Comparison of ENCODE assay signal across 10 cellular contexts in the genomic region with DNA sequence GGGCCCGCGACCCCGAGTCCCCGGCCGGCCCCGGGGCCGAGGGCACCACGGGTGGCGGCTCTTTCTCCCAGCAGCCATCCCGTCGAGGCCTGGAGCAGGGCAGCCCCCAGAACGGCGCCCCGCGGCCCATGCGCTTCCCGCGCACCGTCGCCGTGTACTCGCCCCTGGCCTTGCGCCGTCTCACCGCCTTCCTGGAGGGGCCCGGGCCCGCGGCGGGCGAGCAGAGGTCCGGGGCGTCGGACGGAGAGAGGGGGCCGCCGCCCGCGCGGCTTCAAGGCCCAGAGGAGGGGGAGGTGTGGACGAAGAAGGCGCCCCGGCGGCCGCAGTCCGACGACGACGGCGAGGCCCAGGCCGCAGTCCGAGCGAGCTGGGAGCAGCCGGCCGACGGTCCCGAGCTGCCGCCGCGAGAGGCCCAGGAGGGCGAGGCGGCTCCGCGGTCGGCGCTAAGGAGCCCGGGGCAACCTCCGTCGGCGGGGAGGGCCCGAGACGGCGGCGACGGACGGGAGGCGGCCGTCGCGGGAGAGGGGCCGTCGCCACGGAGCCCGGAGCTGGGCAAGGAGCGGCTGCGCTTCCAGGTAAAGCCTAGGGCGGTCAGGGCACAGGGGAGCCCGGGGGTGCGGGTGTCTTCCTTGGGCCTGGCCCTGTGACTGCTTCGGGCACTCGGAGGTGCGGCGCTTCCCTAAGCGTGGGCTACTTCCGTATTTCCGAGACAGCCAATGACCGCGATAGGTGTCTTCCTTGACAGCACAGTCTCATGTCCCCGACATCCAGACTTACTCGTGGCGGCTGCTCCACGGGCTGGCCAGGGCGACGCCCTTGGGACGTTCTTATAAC. TPM values are rescaled to one million over a fixed set of nuclear protein-coding genes. Genes with fewer than 3 reads are reported as not detected.
DNase-seq lines count a peak whose midpoint lies in the region; ATAC-seq, FAIRE-seq and TF ChIP-seq lines count a peak whose summit lies in the region.
"Had no signal": no experiment of that assay in that cellular context is flagged by ENCODE, and none has a peak within 500 bp of the region (broad histone marks: within the 10 kb centered on the region; RNA-seq: fewer than 3 reads in every experiment).

No MANE protein-coding gene starts in this region.

- peak; percentile 26; the same call in 2 of the 3 replicates for ATAC-seq in GM12878
- ATAC-seq in stimulated activated memory B cell treated with anti-CD40 and anti-IgM and Interleukin-4, amounts not matched to agents 10 μg/mL and 1 μg/mL and 100 μg/mL, for 72 hours: peak; percentile 16
- ATAC-seq in GM21423 (IDR thresholded peaks at IDR 0.05; ENCODE audit: unreplicated experiment): no peak

- peak overlapping the region; percentile 7 to 25; a peak in 3 of 5 replicates for H3K4me3 Mint-ChIP-seq in H9
- no peak overlapping the region for H3K4me3 Mint-ChIP-seq in stimulated activated memory B cell treated with anti-CD40 and anti-IgM and Interleukin-4, amounts not matched to agents 10 μg/mL and 1 μg/mL and 100 μg/mL, for 72 hours
- H3K4me3 Mint-ChIP-seq in T-helper 2 cell treated with Interferon-gamma antibody and Interleukin-4, amounts not matched to agents 5 μg/mL and 100 μg/mL, for 36 hours: no peak overlapping the region

- H3K36me3 ChIP-seq in GM12878 (ENCODE audit: control insufficient read depth in 2 of 2, insufficient read depth in 2 of 2, low read length in 1 of 2) (no peaks in the 10 kb centered on the region), SJCRH30 (no peaks in the 10 kb centered on the region)

- TF ChIP-seq RAD21 in GM12878 (IDR thresholded peaks at IDR 0.05; ENCODE audit: insufficient read depth, low read depth, low read length): no peak

- TF ChIP-seq EP300 in GM12878 (IDR thresholded peaks at IDR 0.05; ENCODE audit: borderline replicate concordance in 1 of 2, control insufficient read depth in 1 of 2, low read depth in 2 of 2, low read length in 2 of 2): no peak

- H4K5ac ChIP-seq in H9 (ENCODE audit: insufficient read length, low read depth, low read length): no peak overlapping the region

- H3K36me3 Mint-ChIP-seq in H9 (ENCODE audit: insufficient read depth in 1 of 3, low read depth in 3 of 3): no peaks in the 10 kb centered on the region
- no peaks in the 10 kb centered on the region for H3K36me3 Mint-ChIP-seq in stimulated activated memory B cell treated with anti-CD40 and anti-IgM and Interleukin-4, amounts not matched to agents 10 μg/mL and 1 μg/mL and 100 μg/mL, for 72 hours
- H3K36me3 Mint-ChIP-seq in T-helper 2 cell treated with Interferon-gamma antibody and Interleukin-4, amounts not matched to agents 5 μg/mL and 100 μg/mL, for 36 hours (ENCODE audit: low read depth): peaks cover 3% of the 10 kb centered on the region

- TF ChIP-seq CTCF in H9 (conservative IDR thresholded peaks at IDR 0.05) (no peak), GM12878 (IDR thresholded peaks at IDR 0.05 in 2 of 3, conservative IDR thresholded peaks at IDR 0.05 in 1 of 3; ENCODE audit: control insufficient read depth in 2 of 3, extremely low read depth in 1 of 3, insufficient read depth in 1 of 3, low read depth in 3 of 3, low read length in 3 of 3) (no peak)

- no peak for FAIRE-seq in GM12878 (lab: Jason Lieb, UNC)
- FAIRE-seq: urothelium cell line had no signal

- DNase-seq in H9: peak; percentile 64
- DNase-seq in GM12878 (ENCODE audit: low read depth, low spot score): no peak
- DNase-seq in islet precursor cell: peak; percentile 59
- no peak for DNase-seq in SJCRH30
- DNase-seq in T-helper 2 cell treated with Interferon-gamma antibody and Interleukin-4, amounts not matched to agents 5 μg/mL and 100 μg/mL, for 36 hours (ENCODE audit: low spot score): no peak
- DNase-seq: stimulated activated CD4-positive, alpha-beta T cell treated with anti-CD3 and anti-CD28 coated beads, Interleukin-4, amount 100 ng/mL, for 4 hours had no signal

- H3K4me1 Mint-ChIP-seq in H9: peaks cover 5 to 9% of the 10 kb centered on the region in 2 experiments
- H3K4me1 Mint-ChIP-seq in stimulated activated memory B cell treated with anti-CD40 and anti-IgM and Interleukin-4, amounts not matched to agents 10 μg/mL and 1 μg/mL and 100 μg/mL, for 72 hours: no peaks in the 10 kb centered on the region
- H3K4me1 Mint-ChIP-seq in T-helper 2 cell treated with Interferon-gamma antibody and Interleukin-4, amounts not matched to agents 5 μg/mL and 100 μg/mL, for 36 hours (ENCODE audit: low read depth): no peaks in the 10 kb centered on the region
- H3K4me1 Mint-ChIP-seq: neural crest cell had no signal

- peaks cover 5% of the 10 kb centered on the region for H3K23me2 ChIP-seq in H9 (ENCODE audit: insufficient read length, low read depth, low read length, poor library complexity, severe bottlenecking)

- H3K79me2 ChIP-seq in H9 (ENCODE audit: insufficient read depth, low read length) (no peaks in the 10 kb centered on the region), GM12878 (ENCODE audit: control insufficient read depth, insufficient read depth, low read length) (no peaks in the 10 kb centered on the region)

- H3K79me1 ChIP-seq in H9 (ENCODE audit: insufficient read depth, low read depth, low read length, poor library complexity, severe bottlenecking): no peaks in the 10 kb centered on the region

- no peaks in the 10 kb centered on the region for H3K4me1 ChIP-seq in H9 (ENCODE audit: insufficient read depth, low read length)
- H3K4me1 ChIP-seq in GM12878 (ENCODE audit: control insufficient read depth, insufficient read depth, low read length): no peaks in the 10 kb centered on the region
- no peaks in the 10 kb centered on the region for H3K4me1 ChIP-seq in SJCRH30

- POLR2A ChIA-PET in GM12878 (lab: Charles Lee): no interaction called here

- H4K91ac ChIP-seq in H9 (ENCODE audit: insufficient read length, low read depth, low read length): no peak overlapping the region

- no peak overlapping the region for H3T11ph ChIP-seq in H9 (ENCODE audit: low read length)

- H3K9me3 Mint-ChIP-seq in H9: no peaks in the 10 kb centered on the region
- no peaks in the 10 kb centered on the region for H3K9me3 Mint-ChIP-seq in stimulated activated memory B cell treated with anti-CD40 and anti-IgM and Interleukin-4, amounts not matched to agents 10 μg/mL and 1 μg/mL and 100 μg/mL, for 72 hours
- H3K9me3 Mint-ChIP-seq in T-helper 2 cell treated with Interferon-gamma antibody and Interleukin-4, amounts not matched to agents 5 μg/mL and 100 μg/mL, for 36 hours: no peaks in the 10 kb centered on the region
- H3K9me3 Mint-ChIP-seq: neural crest cell had no signal

- no peak overlapping the region for H3K4me3 ChIP-seq in GM12878
- no peak overlapping the region for H3K4me3 ChIP-seq in SJCRH30

- no peak overlapping the region for H3K9ac ChIP-seq in H9 (ENCODE audit: extremely low read depth, insufficient read length, low read length)
- H3K9ac ChIP-seq in GM12878 (ENCODE audit: control insufficient read depth, insufficient read depth, low read length): no peak overlapping the region

- no peaks in the 10 kb centered on the region for H3K9me3 ChIP-seq in H9 (ENCODE audit: control insufficient read depth, low read depth, low read length)
- H3K9me3 ChIP-seq in GM12878 (replicated peaks; ENCODE audit: control insufficient read depth, insufficient read depth, low read length): no peaks in the 10 kb centered on the region; the same call in 2 of the 3 replicates
- H3K9me3 ChIP-seq in SJCRH30 (replicated peaks): no peaks in the 10 kb centered on the region

- SMC1A ChIA-PET in GM12878 (lab: Charles Lee; ENCODE audit: uncharacterized antibody, unreplicated experiment): interaction anchor here (0.6 kb wide), 1 partner anchor 469 kb away, joined by 3 read pairs; no protein-coding TSS in a partner anchor

- no peak for TF ChIP-seq POLR2A in GM12878 (IDR thresholded peaks at IDR 0.05; ENCODE audit: low read depth, low read length)

- no peak overlapping the region; the same call in 1 of the 2 replicates for H2BK15ac ChIP-seq in H9 (ENCODE audit: low read depth, low read length)

- no peak overlapping the region for H2BK20ac ChIP-seq in H9 (ENCODE audit: low read depth, low read length, poor library complexity, severe bottlenecking)

- no peak overlapping the region for H3K14ac ChIP-seq in H9 (ENCODE audit: insufficient read depth, low read length)

- BruUV-seq in GM12878 (replicated peaks; lab: Mats Ljungman, UMichigan): no TSS peak

- CTCF ChIA-PET in GM12878 (lab: Yijun Ruan, JAX): no interaction called here

- no peak overlapping the region for H4K8ac ChIP-seq in H9 (replicated peaks; ENCODE audit: insufficient read length, low read depth, low read length)

- H3K27me3 Mint-ChIP-seq in H9 (ENCODE audit: low read depth): peaks cover 62% of the 10 kb centered on the region
- peaks cover 41% of the 10 kb centered on the region for H3K27me3 Mint-ChIP-seq in stimulated activated memory B cell treated with anti-CD40 and anti-IgM and Interleukin-4, amounts not matched to agents 10 μg/mL and 1 μg/mL and 100 μg/mL, for 72 hours
- peaks cover 58% of the 10 kb centered on the region for H3K27me3 Mint-ChIP-seq in T-helper 2 cell treated with Interferon-gamma antibody and Interleukin-4, amounts not matched to agents 5 μg/mL and 100 μg/mL, for 36 hours (ENCODE audit: low read depth)

- H3K56ac ChIP-seq in H9 (ENCODE audit: insufficient read length, low read depth, low read length): no peak overlapping the region

- no peak overlapping the region for H3K27ac Mint-ChIP-seq in H9
- no peak overlapping the region for H3K27ac Mint-ChIP-seq in stimulated activated memory B cell treated with anti-CD40 and anti-IgM and Interleukin-4, amounts not matched to agents 10 μg/mL and 1 μg/mL and 100 μg/mL, for 72 hours
- H3K27ac Mint-ChIP-seq in T-helper 2 cell treated with Interferon-gamma antibody and Interleukin-4, amounts not matched to agents 5 μg/mL and 100 μg/mL, for 36 hours: no peak overlapping the region

- no peak overlapping the region for H2BK12ac ChIP-seq in H9 (ENCODE audit: insufficient read length, low read depth, low read length)

- H3K4ac ChIP-seq in H9 (ENCODE audit: low read depth, low read length): no peak overlapping the region

- no peak overlapping the region for H2BK5ac ChIP-seq in H9 (ENCODE audit: insufficient read length, low read length)

- intact Hi-C loops in GM12878 (cut with micrococcal nuclease; ENCODE audit: unreplicated experiment): no loop called here

- in situ Hi-C loops in GM12878 (cut with MboI): no loop called here

- H2AFZ ChIP-seq in H9 (ENCODE audit: low read length) (no peak overlapping the region), GM12878 (ENCODE audit: control insufficient read depth, low read depth, low read length) (no peak overlapping the region)

- H2BK120ac ChIP-seq in H9 (ENCODE audit: low read depth, low read length, poor library complexity, severe bottlenecking): no peak overlapping the region

- RAD21 ChIA-PET in GM12878 (lab: Charles Lee; ENCODE audit: unreplicated experiment): no interaction called here

- H3K27ac ChIP-seq in H9 (ENCODE audit: insufficient read length, low read depth, low read length) (no peak overlapping the region), GM12878 (ENCODE audit: control insufficient read depth, insufficient read depth) (no peak overlapping the region), SJCRH30 (no peak overlapping the region)

- no CpG with 5 or more reads among the region's 104 CpGs for WGBS in H9 (ENCODE audit: extremely low coverage, insufficient read length, low lambda C conversion rate)
- whole genome bisulfite sequencing in GM12878 (ENCODE audit: insufficient coverage, insufficient replicate concordance, low lambda C conversion rate, missing lambda C conversion rate): 83% methylated on average over 79 of the region's 104 CpGs

- no peak overlapping the region for H3K23ac ChIP-seq in H9 (ENCODE audit: insufficient read length, low read depth, low read length)

- H3K18ac ChIP-seq in H9 (ENCODE audit: insufficient read length, low read depth, low read length): no peak overlapping the region

- H2AK5ac ChIP-seq in H9 (ENCODE audit: insufficient read length, low read length): no peak overlapping the region

- peaks cover 11% of the 10 kb centered on the region; the same call in 1 of the 2 replicates for H3K27me3 ChIP-seq in H9 (ENCODE audit: insufficient read depth, low read length)
- H3K27me3 ChIP-seq in GM12878 (replicated peaks in 1 of 2; ENCODE audit: control insufficient read depth in 2 of 2, insufficient read depth in 2 of 2, low read length in 1 of 2): peaks cover 6 to 21% of the 10 kb centered on the region in 2 experiments
- H3K27me3 ChIP-seq in SJCRH30: no peaks in the 10 kb centered on the region

- no peaks in the 10 kb centered on the region for H4K20me1 ChIP-seq in H9 (ENCODE audit: control insufficient read depth, insufficient read depth, insufficient read length)
- H4K20me1 ChIP-seq in GM12878 (ENCODE audit: control insufficient read depth, insufficient read depth): no peaks in the 10 kb centered on the region; the same call in 1 of the 2 replicates

- H3K4me2 ChIP-seq in H9 (ENCODE audit: insufficient read depth, insufficient read length, low read length) (peak overlapping the region; percentile 0), GM12878 (ENCODE audit: control insufficient read depth, insufficient read depth) (no peak overlapping the region; the same call in 1 of the 2 replicates)

RNA-seq across cellular contexts. Expression of gene ZAR1, which starts 0.8 kb away (rescaled TPM):
- 0.61 and 0.88 TPM in 2 replicates for total RNA-seq in H9 (2021)
- total RNA-seq in GM12878 (2013; cell fraction: nucleolus; rRNA removed): not detected in 2 replicates
- not detected in 2 replicates for total RNA-seq in GM12878 (2014; rRNA removed)
- not detected in 2 replicates for total RNA-seq in GM12878 (2014; rRNA removed; fragmentation: Illumina TruSeq; extraction: Trizol)
- not detected in 2 replicates for total RNA-seq in GM12878 (2021)
- polyA plus RNA-seq in GM12878 (2011; ENCODE audit: low read depth): not detected
- not detected in 2 replicates for polyA plus RNA-seq in GM12878 (2011; rRNA removed)
- polyA plus RNA-seq in GM12878 (2011; cell fraction: cytosol; rRNA removed): not detected in 2 replicates
- polyA plus RNA-seq in GM12878 (2011; cell fraction: nucleus; rRNA removed): not detected in 2 replicates
- polyA plus RNA-seq in GM12878 (2012): not detected in 2 replicates
- polyA plus RNA-seq in GM12878 (2014; fragmentation: Illumina TruSeq; extraction: Trizol): not detected in 2 replicates
- not detected for polyA plus RNA-seq in GM12878 (2014; fragmentation: Nextera tagmentation; extraction: Ambion mirVana)
- not detected in 2 replicates for polyA plus RNA-seq in GM12878 (2014; rRNA removed)
- polyA plus RNA-seq in GM12878 (2016; fragmentation: Nextera tagmentation; extraction: Ambion mirVana): not detected
- not detected in 2 replicates for polyA minus RNA-seq in GM12878 (2011; rRNA and poly(A)+ RNA removed)
- polyA minus RNA-seq in GM12878 (2011; cell fraction: cytosol; rRNA and poly(A)+ RNA removed): not detected in 2 replicates
- not detected in 2 replicates for polyA minus RNA-seq in GM12878 (2011; cell fraction: nucleus; rRNA and poly(A)+ RNA removed)
- total RNA-seq in SJCRH30 (2014; rRNA removed; shearing (Covaris generic)): 0.10 TPM in 1 of 2 replicates, not detected in the other
- total RNA-seq: neural crest cell had no signal

RNA-seq across cellular contexts. Expression of gene SLC10A4, which starts 7.8 kb away (rescaled TPM):
- total RNA-seq in H9 (2021) (1.6 and 1.7 TPM in 2 replicates), GM12878 (2014; rRNA removed) (not detected in 2 replicates), GM12878 (2014; rRNA removed; fragmentation: Illumina TruSeq; extraction: Trizol) (not detected in 2 replicates), GM12878 (2021) (not detected in 2 replicates)
- 0.37 and 0.42 TPM in 2 replicates for total RNA-seq in GM12878 (2013; cell fraction: nucleolus; rRNA removed)
- not detected for polyA plus RNA-seq in GM12878 (2011; ENCODE audit: low read depth)
- polyA plus RNA-seq in GM12878 (2011; rRNA removed) (0.12 TPM in 2 replicates), GM12878 (2014; fragmentation: Illumina TruSeq; extraction: Trizol) (not detected in 2 replicates), GM12878 (2014; fragmentation: Nextera tagmentation; extraction: Ambion mirVana) (not detected), GM12878 (2014; rRNA removed) (not detected in 2 replicates), GM12878 (2016; fragmentation: Nextera tagmentation; extraction: Ambion mirVana) (not detected)
- not detected in 2 replicates for polyA plus RNA-seq in GM12878 (2011; cell fraction: cytosol; rRNA removed)
- 0.19 and 0.45 TPM in 2 replicates for polyA plus RNA-seq in GM12878 (2011; cell fraction: nucleus; rRNA removed)
- not detected in 2 replicates for polyA plus RNA-seq in GM12878 (2012)
- 0.26 TPM in 1 of 2 replicates, not detected in the other for polyA minus RNA-seq in GM12878 (2011; rRNA and poly(A)+ RNA removed)
- polyA minus RNA-seq in GM12878 (2011; cell fraction: cytosol; rRNA and poly(A)+ RNA removed): not detected in 2 replicates
- polyA minus RNA-seq in GM12878 (2011; cell fraction: nucleus; rRNA and poly(A)+ RNA removed): 0.29 TPM in 1 of 2 replicates, not detected in the other
- total RNA-seq in SJCRH30 (2014; rRNA removed; shearing (Covaris generic)): not detected in 2 replicates

Comparison
In these comparisons a context has a peak if more than half of its experiments do, and no peak if none do; other contexts are left out.
1. DNase-seq: peak in H9 (single experiment) and islet precursor cell (single experiment); none in GM12878 (single experiment), SJCRH30 (0 of 2) and T-helper 2 cell treated with Interferon-gamma antibody and Interleukin-4, amounts not matched to agents 5 μg/mL and 100 μg/mL, for 36 hours (single experiment).
2. H3K4me3 Mint-ChIP-seq: peak in H9 (2 of 2); none in stimulated activated memory B cell treated with anti-CD40 and anti-IgM and Interleukin-4, amounts not matched to agents 10 μg/mL and 1 μg/mL and 100 μg/mL, for 72 hours (single experiment) and T-helper 2 cell treated with Interferon-gamma antibody and Interleukin-4, amounts not matched to agents 5 μg/mL and 100 μg/mL, for 36 hours (single experiment).